Comparison of ENCODE assay signal across 8 cellular contexts in the genomic region with DNA sequence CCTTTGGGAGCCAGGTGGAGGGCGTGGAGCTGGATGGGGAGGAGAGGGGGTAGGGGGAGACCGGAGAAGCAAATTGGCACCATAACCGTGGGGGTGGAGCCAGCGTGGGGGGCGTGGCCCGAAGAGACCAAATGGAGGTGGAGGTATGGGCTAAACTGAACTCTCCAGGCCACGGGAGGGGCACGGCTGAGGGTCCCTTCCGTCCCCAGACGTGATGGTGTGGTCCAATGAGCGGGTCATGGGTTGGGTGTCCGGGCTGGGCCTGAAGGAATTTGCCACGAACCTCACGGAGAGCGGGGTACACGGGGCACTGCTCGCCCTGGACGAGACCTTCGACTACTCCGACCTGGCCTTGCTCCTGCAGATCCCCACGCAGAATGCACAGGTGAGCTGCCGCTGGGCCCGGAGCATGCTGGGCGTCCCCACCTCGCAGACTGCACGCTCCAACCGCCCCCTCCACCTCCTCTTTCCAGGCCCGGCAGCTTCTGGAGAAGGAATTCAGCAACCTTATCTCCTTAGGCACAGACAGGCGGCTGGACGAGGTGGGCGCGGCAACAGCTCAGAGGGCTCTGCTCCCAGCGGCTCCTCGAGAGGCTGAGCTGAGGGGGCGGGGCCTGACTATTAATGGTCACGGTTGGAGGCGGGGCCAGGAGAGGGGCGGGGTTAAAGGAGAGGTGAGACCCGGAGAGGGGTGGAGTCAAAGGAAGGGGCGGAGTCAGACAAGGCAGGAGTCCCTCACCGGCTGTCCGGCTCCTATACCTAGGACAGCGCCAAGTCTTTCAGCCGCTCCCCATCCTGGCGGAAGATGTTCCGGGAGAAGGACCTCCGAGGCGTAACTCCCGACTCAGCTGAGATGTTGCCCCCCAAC. TPM values are rescaled to one million over a fixed set of nuclear protein-coding genes. Genes with fewer than 3 reads are reported as not detected.
DNase-seq lines count a peak whose midpoint lies in the region; ATAC-seq and TF ChIP-seq lines count a peak whose summit lies in the region.

No MANE protein-coding gene starts in this region.

- peaks cover 36% of the 10 kb centered on the region for H3K4me1 Mint-ChIP-seq in GM23338

- peak overlapping the region; percentile 96 for H3K4me3 ChIP-seq in GM23338
- H3K4me3 ChIP-seq in spleen = peak overlapping the region; percentile 44 to 75 (median 60)

- peaks cover 0 to 6% (median 0%) of the 10 kb centered on the region in 8 donors for H3K9me3 ChIP-seq in spleen

- peaks cover 22% of the 10 kb centered on the region for H3F3A ChIP-seq in GM23338 (replicated peaks; ENCODE audit: low read depth)

- no peak for TF ChIP-seq POLR2A in spleen (IDR thresholded peaks at IDR 0.05)

- H2AFZ ChIP-seq in GM23338 = peak overlapping the region; percentile 91

- peaks cover 12% of the 10 kb centered on the region for H3K9me2 ChIP-seq in GM23338 (ENCODE audit: insufficient read depth)

- intact Hi-C loops in spleen (cut with DNase I; ENCODE audit: low total_unique reads) = loop anchor here (10.0 kb wide), 1 partner anchor 54 kb away; no protein-coding TSS in a partner anchor

- H3K27me3 ChIP-seq in GM23338 (ENCODE audit: insufficient read depth) (peaks cover 7% of the 10 kb centered on the region; the same call in 1 of the 2 replicates), spleen (replicated peaks in 1 of 7) (peaks cover 0 to 94% (median 34%) of the 10 kb centered on the region in 7 donors)

- DNase-seq in A172 (ENCODE audit: low spot score) (peak; percentile 87), GM23338 (ENCODE audit: low spot score) (peak; percentile 99), NCI-H460 (ENCODE audit: extremely low read depth, low read depth) (peak; percentile 93), cerebellar cortex (ENCODE audit: low spot score) (peak; percentile 99), inferior parietal cortex (ENCODE audit: extremely low spot score) (peak; percentile 69), spleen (peak; percentile 90)
- peak; percentile 71 to 80 for DNase-seq in activated CD4-positive, alpha-beta T cell treated with anti-CD3 and anti-CD28 coated beads for 24 hours (ENCODE audit: low read depth in 2 of 2)

- H3K27ac Mint-ChIP-seq in GM23338 = peak overlapping the region; percentile 95

- H3K9me3 Mint-ChIP-seq in GM23338 = peaks cover 3% of the 10 kb centered on the region; the same call in 2 of the 3 replicates

- peaks cover 3% of the 10 kb centered on the region; the same call in 1 of the 3 replicates for H3K36me3 Mint-ChIP-seq in GM23338 (ENCODE audit: low read depth)

- peak overlapping the region; percentile 96 for H3K4me3 Mint-ChIP-seq in GM23338

- H3K4me2 ChIP-seq in GM23338 = peak overlapping the region; percentile 99

- no peaks in the 10 kb centered on the region for H3K36me3 ChIP-seq in GM23338 (ENCODE audit: insufficient read depth)
- no peaks in the 10 kb centered on the region for H3K36me3 ChIP-seq in spleen

- 4 to 8% (median 5%) methylated on average over 34 to 49 of the region's 49 CpGs for WGBS in spleen, 5 donors

- ATAC-seq in GM23338 (peak; percentile 31), GM21576 (IDR thresholded peaks at IDR 0.05; ENCODE audit: unreplicated experiment) (no peak)

- no peaks in the 10 kb centered on the region for H3K79me2 ChIP-seq in GM23338 (replicated peaks; ENCODE audit: insufficient read depth)

- no peaks in the 10 kb centered on the region for H4K20me1 ChIP-seq in GM23338 (replicated peaks; ENCODE audit: insufficient read depth)

- H3K4me1 ChIP-seq in GM23338 (ENCODE audit: insufficient read depth) (peaks cover 15% of the 10 kb centered on the region), spleen (peaks cover 16 to 57% (median 50%) of the 10 kb centered on the region in 6 donors)

- peaks cover 22% of the 10 kb centered on the region for H3K27me3 Mint-ChIP-seq in GM23338 (ENCODE audit: insufficient read depth, low read depth, poor library complexity)

- H3K27ac ChIP-seq in GM23338 (ENCODE audit: low read depth) (peak overlapping the region; percentile 90), spleen (peak overlapping the region in 7 of 8 donors; percentile 60 to 76 (median 70))

- TF ChIP-seq CTCF in GM23338 (conservative IDR thresholded peaks at IDR 0.05; ENCODE audit: low read depth in 2 of 2) = no peak
- no peak for TF ChIP-seq CTCF in spleen (IDR thresholded peaks at IDR 0.05 in 8 of 11, conservative IDR thresholded peaks at IDR 0.05 in 3 of 11)

TF ChIP-seq in GM23338, 12 proteins besides CTCF, POLR2A, EP300 and RAD21 (continues in another document):
- no peak for TF ChIP-seq ZNF331 (CRISPR knock-in tag; IDR thresholded peaks at IDR 0.05; ENCODE audit: low read depth)

RNA-seq across cellular contexts. Expression of a gene that starts 6.2 kb away (rescaled TPM):
- 0.07 TPM in 1 of 2 replicates, not detected in the other for total RNA-seq in A172 (2014; rRNA removed; shearing (Covaris generic))
- 1.4 and 1.9 TPM in 2 replicates for total RNA-seq in GM23338 (2014; rRNA removed; shearing (Covaris generic))
- polyA plus RNA-seq in GM23338 (2016; fragmentation: Nextera tagmentation; extraction: Ambion mirVana) = 2.0 and 2.5 TPM in 2 replicates
- not detected in 2 replicates for total RNA-seq in NCI-H460 (2014; rRNA removed; shearing (Covaris generic))
- not detected in 2 replicates for polyA plus RNA-seq in NCI-H460 (2014; cell fraction: nucleus; rRNA removed)
- under 1 TPM in 2 of 7 donors, not detected in 5; 0.27 to 0.47 TPM for total RNA-seq in spleen
- under 1 TPM; 0.07 to 0.27 (median 0.22) TPM for polyA plus RNA-seq in spleen

RNA-seq across cellular contexts. Expression of a gene that starts 8.6 kb away (rescaled TPM):
- 3.6 and 7.6 TPM in 2 replicates for total RNA-seq in A172 (2014; rRNA removed; shearing (Covaris generic))
- 11.6 and 16.5 TPM in 2 replicates for total RNA-seq in GM23338 (2014; rRNA removed; shearing (Covaris generic))
- 25.7 and 30.4 TPM in 2 replicates for polyA plus RNA-seq in GM23338 (2016; fragmentation: Nextera tagmentation; extraction: Ambion mirVana)
- total RNA-seq in NCI-H460 (2014; rRNA removed; shearing (Covaris generic)) = 2.8 and 3.9 TPM in 2 replicates
- 8.3 and 12.2 TPM in 2 replicates for polyA plus RNA-seq in NCI-H460 (2014; cell fraction: nucleus; rRNA removed)
- 10 to 100 TPM in 5 of 7 donors, 1 to 10 TPM in 2; 3.6 to 28.7 (median 13.2) TPM for total RNA-seq in spleen
- polyA plus RNA-seq in spleen = 10 to 100 TPM in 1 of 3 donors, 1 to 10 TPM in 2; 3.3 to 18.7 (median 4.6) TPM

RNA-seq across cellular contexts. Expression of a gene that starts 29.7 kb away (rescaled TPM):
- total RNA-seq in A172 (2014; rRNA removed; shearing (Covaris generic)) = 3.4 and 4.7 TPM in 2 replicates
- total RNA-seq in GM23338 (2014; rRNA removed; shearing (Covaris generic)) = 22.6 and 29.7 TPM in 2 replicates
- polyA plus RNA-seq in GM23338 (2016; fragmentation: Nextera tagmentation; extraction: Ambion mirVana) (21.3 and 25.4 TPM in 2 replicates), spleen (10 to 100 TPM in 1 of 3 donors, 1 to 10 TPM in 2; 6.9 to 17.2 (median 8.4) TPM)
- 4.5 and 6.2 TPM in 2 replicates for total RNA-seq in NCI-H460 (2014; rRNA removed; shearing (Covaris generic))
- polyA plus RNA-seq in NCI-H460 (2014; cell fraction: nucleus; rRNA removed) = 21.4 and 29.9 TPM in 2 replicates
- 1 to 10 TPM; 3.6 to 9.5 (median 5.4) TPM for total RNA-seq in spleen

RNA-seq across cellular contexts. Expression of a gene that starts 30.1 kb away (rescaled TPM):
- total RNA-seq in A172 (2014; rRNA removed; shearing (Covaris generic)) = not detected in 2 replicates
- 2.6 and 8.1 TPM in 2 replicates for total RNA-seq in GM23338 (2014; rRNA removed; shearing (Covaris generic))
- polyA plus RNA-seq in GM23338 (2016; fragmentation: Nextera tagmentation; extraction: Ambion mirVana) (8.0 and 9.1 TPM in 2 replicates), spleen (1 to 10 TPM; 3.9 to 5.5 (median 4.2) TPM)
- 0.59 and 2.3 TPM in 2 replicates for total RNA-seq in NCI-H460 (2014; rRNA removed; shearing (Covaris generic))
- polyA plus RNA-seq in NCI-H460 (2014; cell fraction: nucleus; rRNA removed) = 0.90 TPM in 1 of 2 replicates, not detected in the other
- total RNA-seq in spleen = 1 to 10 TPM in 4 of 7 donors, under 1 TPM in 2, not detected in 1; 0.70 to 5.4 (median 1.6) TPM

RNA-seq across cellular contexts. Expression of a gene that starts 34.8 kb away (rescaled TPM):
- 0.16 and 8.5 TPM in 2 replicates for total RNA-seq in A172 (2014; rRNA removed; shearing (Covaris generic))
- total RNA-seq in GM23338 (2014; rRNA removed; shearing (Covaris generic)) = 1.2 and 7.8 TPM in 2 replicates
- polyA plus RNA-seq in GM23338 (2016; fragmentation: Nextera tagmentation; extraction: Ambion mirVana) (8.6 and 10.5 TPM in 2 replicates), spleen (1 to 10 TPM; 7.2 to 9.5 (median 9.2) TPM)
- total RNA-seq in NCI-H460 (2014; rRNA removed; shearing (Covaris generic)) = 1.8 and 3.2 TPM in 2 replicates
- 4.4 and 21.5 TPM in 2 replicates for polyA plus RNA-seq in NCI-H460 (2014; cell fraction: nucleus; rRNA removed)
- 1 to 10 TPM; 2.7 to 9.6 (median 5.5) TPM for total RNA-seq in spleen
